Comparison of ENCODE assay signal across 25 cellular contexts in genomic region chr22:25039754-25040153, GRCh38.
"Had no signal": no experiment of that assay in that cellular context is flagged by ENCODE, and none has a peak within 500 bp of the region (broad histone marks: within the 10 kb centered on the region; RNA-seq: fewer than 3 reads in every experiment).

No MANE protein-coding gene starts in this region.

- H3K9me3 ChIP-seq: breast epithelium, heart left ventricle, left lung, spleen, testis, transverse colon had no signal

- H3K27me3 ChIP-seq: breast epithelium, heart left ventricle, left lung, spleen, testis, transverse colon had no signal

- H3K4me3 Mint-ChIP-seq: activated naive CD4-positive, alpha-beta T cell treated with anti-CD3 and anti-CD28 coated beads, Interleukin-2, amount 50 U/mL, for 24 hours; activated naive CD8-positive, alpha-beta T cell treated with anti-CD3 and anti-CD28 coated beads, Interleukin-2, amount 50 U/mL, for 24 hours; activated T-helper 1 cell treated with anti-CD3 and anti-CD28 coated beads, Interleukin-12 subunit alpha, Interleukin-12 subunit beta, Interleukin-2, Interleukin-4 antibody, amounts not matched to agents 30 ng/mL and 10 ng/mL and 1 ng/mL, durations not matched to agents 14 hours and 24 hours and 36 hours; central memory CD8-positive, alpha-beta T cell; dendritic cell treated with granulocyte-macrophage colony-stimulating factor and Interleukin-4, amounts not matched to agents 40 ng/mL and 50 ng/mL, for 4 days; endodermal cell; natural killer cell treated with Interleukin-12 subunit alpha and Interleukin-12 subunit beta and Interleukin-15 and Interleukin-18, amount 100 ng/mL, for 72 hours had no signal

- H3K4me3 ChIP-seq: breast epithelium, heart left ventricle, left lung, lung, spleen, testis, transverse colon had no signal

- H3K36me3 ChIP-seq: breast epithelium had no signal

- H3K36me3 Mint-ChIP-seq: activated naive CD4-positive, alpha-beta T cell treated with anti-CD3 and anti-CD28 coated beads, Interleukin-2, amount 50 U/mL, for 24 hours; natural killer cell treated with Interleukin-12 subunit alpha and Interleukin-12 subunit beta and Interleukin-15 and Interleukin-18, amount 100 ng/mL, for 72 hours had no signal

- H3K27ac ChIP-seq: breast epithelium, heart left ventricle, left lung, spleen, testis, transverse colon had no signal

- H3K4me1 Mint-ChIP-seq: activated naive CD4-positive, alpha-beta T cell treated with anti-CD3 and anti-CD28 coated beads, Interleukin-2, amount 50 U/mL, for 24 hours; activated naive CD8-positive, alpha-beta T cell treated with anti-CD3 and anti-CD28 coated beads, Interleukin-2, amount 50 U/mL, for 24 hours; central memory CD8-positive, alpha-beta T cell; endodermal cell had no signal

- ATAC-seq: activated naive CD8-positive, alpha-beta T cell treated with anti-CD3 and anti-CD28 coated beads, Interleukin-2, amount 50 U/mL, for 24 hours; esophagus mucosa; left lung; natural killer cell treated with Interleukin-12 subunit alpha and Interleukin-12 subunit beta and Interleukin-15 and Interleukin-18, amount 100 ng/mL, for 72 hours; right cardiac atrium had no signal

- DNase-seq: activated CD4-positive, alpha-beta T cell treated with anti-CD3 and anti-CD28 coated beads for 4 hours; activated CD4-positive, alpha-beta T cell treated with anti-CD3 and anti-CD28 coated beads, Interleukin-2, amount 50 U/mL, for 4 hours; activated gamma-delta T cell treated with Interleukin-2 at 50 U/mL for 16 hours; activated naive CD8-positive, alpha-beta T cell treated with anti-CD3 and anti-CD28 coated beads, Interleukin-2, amount 50 U/mL, for 24 hours; activated T-cell treated with anti-CD3 and anti-CD28 coated beads for 4 hours; endodermal cell; foreskin fibroblast; heart left ventricle; hypothalamus; left lung; mesendoderm; right cardiac atrium; spleen; stimulated activated CD4-positive, alpha-beta T cell treated with anti-CD3 and anti-CD28 coated beads, Interleukin-2, amount 100 ng/mL, for 48 hours; stimulated activated naive CD4-positive, alpha-beta T cell treated with Interleukin-2 at 50 U/mL for 16 hours; testis; transverse colon had no signal

- H3K27ac Mint-ChIP-seq: activated naive CD4-positive, alpha-beta T cell treated with anti-CD3 and anti-CD28 coated beads, Interleukin-2, amount 50 U/mL, for 24 hours; activated naive CD8-positive, alpha-beta T cell treated with anti-CD3 and anti-CD28 coated beads, Interleukin-2, amount 50 U/mL, for 24 hours; activated T-helper 1 cell treated with anti-CD3 and anti-CD28 coated beads, Interleukin-12 subunit alpha, Interleukin-12 subunit beta, Interleukin-2, Interleukin-4 antibody, amounts not matched to agents 30 ng/mL and 10 ng/mL and 1 ng/mL, durations not matched to agents 14 hours and 24 hours and 36 hours; dendritic cell treated with granulocyte-macrophage colony-stimulating factor and Interleukin-4, amounts not matched to agents 40 ng/mL and 50 ng/mL, for 4 days; endodermal cell; natural killer cell treated with Interleukin-12 subunit alpha and Interleukin-12 subunit beta and Interleukin-15 and Interleukin-18, amount 100 ng/mL, for 72 hours had no signal

- H3K4me1 ChIP-seq: breast epithelium, left lung, spleen, testis had no signal

- H3K27me3 Mint-ChIP-seq: activated naive CD4-positive, alpha-beta T cell treated with anti-CD3 and anti-CD28 coated beads, Interleukin-2, amount 50 U/mL, for 24 hours; dendritic cell treated with granulocyte-macrophage colony-stimulating factor and Interleukin-4, amounts not matched to agents 40 ng/mL and 50 ng/mL, for 4 days had no signal

- H3K9me3 Mint-ChIP-seq: activated naive CD4-positive, alpha-beta T cell treated with anti-CD3 and anti-CD28 coated beads, Interleukin-2, amount 50 U/mL, for 24 hours; activated naive CD8-positive, alpha-beta T cell treated with anti-CD3 and anti-CD28 coated beads, Interleukin-2, amount 50 U/mL, for 24 hours; activated T-helper 1 cell treated with anti-CD3 and anti-CD28 coated beads, Interleukin-12 subunit alpha, Interleukin-12 subunit beta, Interleukin-2, Interleukin-4 antibody, amounts not matched to agents 30 ng/mL and 10 ng/mL and 1 ng/mL, durations not matched to agents 14 hours and 24 hours and 36 hours; central memory CD8-positive, alpha-beta T cell; dendritic cell treated with granulocyte-macrophage colony-stimulating factor and Interleukin-4, amounts not matched to agents 40 ng/mL and 50 ng/mL, for 4 days; endodermal cell; natural killer cell treated with Interleukin-12 subunit alpha and Interleukin-12 subunit beta and Interleukin-15 and Interleukin-18, amount 100 ng/mL, for 72 hours had no signal
